Comparison of ENCODE assay signal across 29 cellular contexts in the genomic region with DNA sequence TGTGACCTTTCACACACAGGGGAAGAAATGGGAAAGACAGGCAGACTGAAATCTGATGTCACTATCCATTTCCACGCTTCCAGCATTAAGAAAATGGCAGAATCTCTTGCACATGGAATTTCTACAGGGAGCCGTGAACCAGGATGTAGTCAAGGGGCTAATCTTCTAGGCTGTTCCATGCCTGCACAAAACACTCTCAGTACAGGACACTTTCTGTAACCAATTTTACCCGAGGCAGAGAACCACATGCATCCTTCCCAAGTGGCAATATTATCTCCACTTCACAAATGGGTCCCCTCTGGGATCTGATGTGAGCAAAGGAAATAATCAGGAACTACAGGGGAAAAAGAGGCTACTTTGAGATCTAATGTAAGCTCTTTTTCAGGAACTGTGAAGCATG.
"Had no signal": no experiment of that assay in that cellular context is flagged by ENCODE, and none has a peak within 500 bp of the region (broad histone marks: within the 10 kb centered on the region; RNA-seq: fewer than 3 reads in every experiment).

No MANE protein-coding gene starts in this region.

- H3K36me3 Mint-ChIP-seq: immature natural killer cell; mesothelial cell of epicardium; naive B cell; stimulated activated naive B cell treated with anti-CD40 and anti-IgM and Interleukin-4, amounts not matched to agents 10 μg/mL and 1 μg/mL and 100 μg/mL, for 72 hours had no signal

- H3K36me3 ChIP-seq: left lung, lower lobe of right lung, ovary, stomach, thyroid gland, transverse colon, upper lobe of left lung, vagina had no signal

- H3K9me3 ChIP-seq: left lung, lower lobe of right lung, ovary, stomach, testis, thyroid gland, transverse colon, upper lobe of left lung, vagina had no signal

- H3K4me1 Mint-ChIP-seq: immature natural killer cell, naive B cell, natural killer cell had no signal

- H3K27ac Mint-ChIP-seq: immature natural killer cell; mesothelial cell of epicardium; naive B cell; natural killer cell; nephron progenitor cell; progenitor cell of endocrine pancreas; stimulated activated naive B cell treated with anti-CD40 and anti-IgM and Interleukin-4, amounts not matched to agents 10 μg/mL and 1 μg/mL and 100 μg/mL, for 72 hours had no signal

- H3K27ac ChIP-seq: left lung, lower lobe of right lung, ovary, skin epidermis, stomach, testis, thyroid gland, transverse colon, upper lobe of left lung, vagina had no signal

- H3K9me3 Mint-ChIP-seq: mesothelial cell of epicardium, nephron progenitor cell had no signal

- H3K4me3 Mint-ChIP-seq: immature natural killer cell; mesothelial cell of epicardium; naive B cell; natural killer cell; nephron progenitor cell; stimulated activated naive B cell treated with anti-CD40 and anti-IgM and Interleukin-4, amounts not matched to agents 10 μg/mL and 1 μg/mL and 100 μg/mL, for 72 hours had no signal

- H3K27me3 ChIP-seq: left lung, ovary, stomach, testis, thyroid gland, transverse colon, upper lobe of left lung, vagina had no signal

- ATAC-seq: left colon; left lung; lower lobe of right lung; natural killer cell; right cardiac atrium; sciatic nerve; stimulated activated naive B cell treated with anti-CD40 and anti-IgM and Interleukin-4, amounts not matched to agents 10 μg/mL and 1 μg/mL and 100 μg/mL, for 72 hours; stimulated activated naive CD8-positive, alpha-beta T cell treated with anti-CD3 and anti-CD28 coated beads, Interleukin-15, Interleukin-2, amounts not matched to agents 100 U/mL and 50 U/mL, for 24 hours had no signal

- DNase-seq: hypothalamus; immature natural killer cell; kidney; left colon; left lung; lower lobe of right lung; mammary epithelial cell; mesendoderm; naive B cell; natural killer cell; nephron progenitor cell; ovary; right cardiac atrium; stimulated activated CD4-positive, alpha-beta T cell treated with anti-CD3 and anti-CD28 coated beads, Interleukin-12 subunit alpha, Interleukin-12 subunit beta, amount 100 ng/mL, for 4 hours; stimulated activated CD4-positive, alpha-beta T cell treated with anti-CD3 and anti-CD28 coated beads, Interleukin-15, amount 100 ng/mL, for 24 hours; stimulated activated CD4-positive, alpha-beta T cell treated with anti-CD3 and anti-CD28 coated beads, Interleukin-2, amount 100 ng/mL, for 24 hours; stimulated activated CD4-positive, alpha-beta T cell treated with anti-CD3 and anti-CD28 coated beads, Interleukin-4, amount 100 ng/mL, for 1 hour; stimulated activated naive B cell treated with anti-CD40 and anti-IgM and Interleukin-4, amounts not matched to agents 10 μg/mL and 1 μg/mL and 100 μg/mL, for 72 hours; stimulated activated naive CD8-positive, alpha-beta T cell treated with anti-CD3 and anti-CD28 coated beads, Interleukin-15, Interleukin-2, amounts not matched to agents 100 U/mL and 50 U/mL, for 24 hours; stomach; testis; thyroid gland; transverse colon; upper lobe of left lung had no signal

- H3K4me1 ChIP-seq: left lung, lower lobe of right lung, stomach, thyroid gland, transverse colon, vagina had no signal

- H3K4me3 ChIP-seq: left lung, lower lobe of right lung, ovary, skin epidermis, stomach, testis, thyroid gland, transverse colon, upper lobe of left lung, vagina had no signal
